In the genomic region with DNA sequence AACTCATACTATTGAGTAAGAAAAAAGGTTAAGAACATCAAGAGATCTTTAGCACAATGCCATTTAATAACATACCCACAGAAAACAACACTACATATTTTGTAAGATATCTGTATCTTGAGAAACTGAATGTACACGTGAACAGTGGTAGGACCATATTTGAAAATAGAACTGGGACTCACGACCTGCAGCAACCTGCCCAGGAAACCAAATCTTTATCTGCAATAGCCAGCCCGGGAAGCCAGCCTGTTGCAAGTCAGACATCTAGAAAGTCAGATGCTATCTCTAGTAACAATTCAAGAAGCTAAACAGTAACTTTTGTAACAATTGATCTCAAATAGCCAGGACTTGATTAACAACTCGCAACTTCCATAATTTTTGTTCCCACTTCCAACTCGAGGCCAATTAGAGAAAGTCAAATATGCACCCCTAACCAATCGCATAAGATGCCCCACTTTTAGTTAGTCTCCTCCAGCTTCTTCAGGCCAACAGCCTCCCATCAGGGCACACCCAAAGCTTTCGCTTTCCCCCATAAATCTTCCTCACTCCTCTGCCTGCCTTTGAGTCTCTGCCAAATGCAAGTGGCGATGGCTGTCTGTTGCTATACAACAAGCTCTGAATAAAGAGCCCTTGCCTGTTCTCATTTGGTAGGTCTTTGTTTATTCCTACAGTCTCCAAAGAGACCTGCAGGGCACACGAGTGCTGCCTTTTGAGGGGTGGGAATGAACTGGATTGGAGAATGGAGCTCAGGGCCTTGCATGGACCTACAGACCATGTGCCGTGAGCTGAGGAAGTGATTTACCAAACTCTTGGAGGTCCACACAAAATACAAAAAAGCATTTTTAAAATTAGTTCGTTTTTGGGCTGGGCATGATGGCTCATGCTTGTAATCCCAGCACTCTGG, we compare ENCODE assay signal across 2 cellular contexts.
TF ChIP-seq lines count a peak whose summit lies in the region.

No MANE protein-coding gene starts in this region.

TF ChIP-seq in SK-N-SH, 30 proteins besides CTCF, POLR2A, EP300 and RAD21:
- TF ChIP-seq GABPA (IDR thresholded peaks at IDR 0.05; ENCODE audit: low read depth) (no peak), REST (IDR thresholded peaks at IDR 0.05; ENCODE audit: low read depth, low read length) (no peak), CHD2 (IDR thresholded peaks at IDR 0.05; ENCODE audit: low read length, partially characterized antibody) (no peak), RXRA (IDR thresholded peaks at IDR 0.05; ENCODE audit: borderline replicate concordance, low read depth) (no peak), MEF2A (IDR thresholded peaks at IDR 0.05; ENCODE audit: borderline replicate concordance, low read depth) (no peak), IRF3 (IDR thresholded peaks at IDR 0.05; ENCODE audit: low read depth, low read length) (no peak), EZH2phosphoT487 (IDR thresholded peaks at IDR 0.05; ENCODE audit: borderline replicate concordance, low read depth) (no peak), FOSL2 (IDR thresholded peaks at IDR 0.05; ENCODE audit: borderline replicate concordance, low read depth) (no peak)

TF ChIP-seq in SK-N-SH treated with all-trans-retinoic acid at 6 μM for 48 hours, 23 proteins besides CTCF, POLR2A, EP300 and RAD21:
- TF ChIP-seq PATZ1 (CRISPR knock-in tag; IDR thresholded peaks at IDR 0.05; ENCODE audit: borderline replicate concordance) (no peak), BACH2 (CRISPR knock-in tag; IDR thresholded peaks at IDR 0.05; ENCODE audit: borderline replicate concordance) (no peak), ARNTL (CRISPR knock-in tag; IDR thresholded peaks at IDR 0.05; ENCODE audit: borderline replicate concordance, low read depth) (no peak), ZNF565 (CRISPR knock-in tag; conservative IDR thresholded peaks at IDR 0.05; ENCODE audit: low read depth) (no peak), TCF4 (CRISPR knock-in tag; IDR thresholded peaks at IDR 0.05; ENCODE audit: borderline replicate concordance) (no peak), ZNF8 (CRISPR knock-in tag; IDR thresholded peaks at IDR 0.05) (no peak), CSDC2 (CRISPR knock-in tag; IDR thresholded peaks at IDR 0.05) (no peak), TSHZ2 (CRISPR knock-in tag; IDR thresholded peaks at IDR 0.05) (no peak), RARB (CRISPR knock-in tag; IDR thresholded peaks at IDR 0.05) (no peak), ISL1 (CRISPR knock-in tag; IDR thresholded peaks at IDR 0.05) (no peak), GLIS3 (CRISPR knock-in tag; IDR thresholded peaks at IDR 0.05) (no peak), ESRRG (CRISPR knock-in tag; IDR thresholded peaks at IDR 0.05) (no peak), POU6F1 (CRISPR knock-in tag; IDR thresholded peaks at IDR 0.05; ENCODE audit: borderline replicate concordance, low read depth) (no peak), ZFP3 (CRISPR knock-in tag; IDR thresholded peaks at IDR 0.05) (no peak), OSR1 (CRISPR knock-in tag; IDR thresholded peaks at IDR 0.05) (no peak), ZFP30 (CRISPR knock-in tag; IDR thresholded peaks at IDR 0.05) (no peak), PPARA (CRISPR knock-in tag; IDR thresholded peaks at IDR 0.05; ENCODE audit: borderline replicate concordance) (no peak), TOX (CRISPR knock-in tag; IDR thresholded peaks at IDR 0.05; ENCODE audit: borderline replicate concordance) (no peak)
- TF ChIP-seq, protein P1, sequence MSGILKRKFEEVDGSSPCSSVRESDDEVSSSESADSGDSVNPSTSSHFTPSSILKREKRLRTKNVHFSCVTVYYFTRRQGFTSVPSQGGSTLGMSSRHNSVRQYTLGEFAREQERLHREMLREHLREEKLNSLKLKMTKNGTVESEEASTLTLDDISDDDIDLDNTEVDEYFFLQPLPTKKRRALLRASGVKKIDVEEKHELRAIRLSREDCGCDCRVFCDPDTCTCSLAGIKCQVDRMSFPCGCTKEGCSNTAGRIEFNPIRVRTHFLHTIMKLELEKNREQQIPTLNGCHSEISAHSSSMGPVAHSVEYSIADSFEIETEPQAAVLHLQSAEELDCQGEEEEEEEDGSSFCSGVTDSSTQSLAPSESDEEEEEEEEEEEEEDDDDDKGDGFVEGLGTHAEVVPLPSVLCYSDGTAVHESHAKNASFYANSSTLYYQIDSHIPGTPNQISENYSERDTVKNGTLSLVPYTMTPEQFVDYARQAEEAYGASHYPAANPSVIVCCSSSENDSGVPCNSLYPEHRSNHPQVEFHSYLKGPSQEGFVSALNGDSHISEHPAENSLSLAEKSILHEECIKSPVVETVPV (CRISPR knock-in tag; IDR thresholded peaks at IDR 0.05): no peak
- TF ChIP-seq, protein P2, sequence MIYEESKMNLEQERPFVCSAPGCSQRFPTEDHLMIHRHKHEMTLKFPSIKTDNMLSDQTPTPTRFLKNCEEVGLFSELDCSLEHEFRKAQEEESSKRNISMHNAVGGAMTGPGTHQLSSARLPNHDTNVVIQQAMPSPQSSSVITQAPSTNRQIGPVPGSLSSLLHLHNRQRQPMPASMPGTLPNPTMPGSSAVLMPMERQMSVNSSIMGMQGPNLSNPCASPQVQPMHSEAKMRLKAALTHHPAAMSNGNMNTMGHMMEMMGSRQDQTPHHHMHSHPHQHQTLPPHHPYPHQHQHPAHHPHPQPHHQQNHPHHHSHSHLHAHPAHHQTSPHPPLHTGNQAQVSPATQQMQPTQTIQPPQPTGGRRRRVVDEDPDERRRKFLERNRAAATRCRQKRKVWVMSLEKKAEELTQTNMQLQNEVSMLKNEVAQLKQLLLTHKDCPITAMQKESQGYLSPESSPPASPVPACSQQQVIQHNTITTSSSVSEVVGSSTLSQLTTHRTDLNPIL (CRISPR knock-in tag; IDR thresholded peaks at IDR 0.05; ENCODE audit: low read depth): no peak
TF ChIP-seq in SK-N-SH treated with all-trans-retinoic acid at 6 μM for 48 hours: peak in this region for 0.
